12 cellular contexts compared by ENCODE assay signal in the genomic region with DNA sequence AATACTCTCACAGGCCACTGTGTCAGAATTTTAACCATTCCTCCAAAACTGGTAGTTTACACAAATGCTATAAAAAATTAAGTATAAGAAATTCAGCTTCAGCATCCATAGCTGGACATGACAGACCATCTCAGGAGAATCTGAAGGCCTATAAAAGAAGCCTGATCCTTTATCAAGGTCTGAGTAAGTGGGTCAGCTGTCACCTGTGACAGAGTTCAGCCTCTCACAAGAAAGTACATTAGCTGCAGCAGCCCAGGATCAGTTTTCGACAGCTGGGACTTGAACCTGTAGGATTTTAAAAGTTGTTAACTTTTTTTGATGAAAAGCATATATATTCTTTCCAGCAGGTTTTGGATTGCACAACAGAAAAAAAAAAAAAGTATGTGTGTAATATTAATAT.
A peak's percentile ranks its signal among the peaks of the same experiment; 100 is the strongest.
DNase-seq lines count a peak whose midpoint lies in the region; ATAC-seq and TF ChIP-seq lines count a peak whose summit lies in the region.
"Had no signal": no experiment of that assay in that cellular context is flagged by ENCODE, and none has a peak within 500 bp of the region (broad histone marks: within the 10 kb centered on the region; RNA-seq: fewer than 3 reads in every experiment).

No MANE protein-coding gene starts in this region.

- no peak overlapping the region for H3K4me3 ChIP-seq in neural progenitor cell

- no peak for ATAC-seq in left ventricle myocardium superior

- no peak overlapping the region for H3K9ac ChIP-seq in neural progenitor cell

- no peaks in the 10 kb centered on the region for H3K9me3 ChIP-seq in neural progenitor cell (ENCODE audit: low read depth)
- H3K9me3 ChIP-seq: Caco-2 had no signal

- H3K4me3 Mint-ChIP-seq in neural progenitor cell, result no peak overlapping the region
- H3K4me3 Mint-ChIP-seq: CD4-positive, alpha-beta T cell had no signal

- H2AFZ ChIP-seq in neural progenitor cell (replicated peaks), result no peak overlapping the region

- H4K20me1 ChIP-seq in neural progenitor cell (ENCODE audit: low read depth), result no peaks in the 10 kb centered on the region

- no peaks in the 10 kb centered on the region for H3K27me3 ChIP-seq in neural progenitor cell

- no peak overlapping the region for H3K27ac Mint-ChIP-seq in neural progenitor cell
- H3K27ac Mint-ChIP-seq: CD4-positive, alpha-beta T cell had no signal

- peaks cover 22% of the 10 kb centered on the region for H3K4me1 ChIP-seq in neural progenitor cell
- H3K4me1 ChIP-seq: Caco-2 had no signal

- H3K27me3 Mint-ChIP-seq in neural progenitor cell (ENCODE audit: insufficient read depth, low read depth), result no peaks in the 10 kb centered on the region
- H3K27me3 Mint-ChIP-seq: CD4-positive, alpha-beta T cell had no signal

- no peaks in the 10 kb centered on the region for H3K36me3 Mint-ChIP-seq in neural progenitor cell

- H3K4me2 ChIP-seq in neural progenitor cell, result no peak overlapping the region

- DNase-seq in NCI-H524 (lab: John Stamatoyannopoulos, UW) (peak; percentile 0 to 2), NCI-H524 treated with DMSO at 0.1 percent for 48 hours (lab: John Stamatoyannopoulos, UW) (no peak), LHCN-M2 (ENCODE audit: low read depth) (peak; percentile 50), cerebellum (ENCODE audit: low spot score) (no peak), neural progenitor cell (ENCODE audit: low spot score) (no peak), left ventricle myocardium superior (no peak)
- DNase-seq: ACHN; Caco-2; CD4-positive, alpha-beta T cell; H9; IMR-90 had no signal

- peaks cover 11% of the 10 kb centered on the region for H3K4me1 Mint-ChIP-seq in neural progenitor cell

- H3K27ac ChIP-seq in VCaP (peak overlapping the region; percentile 46; the same call in 1 of the 2 replicates), neural progenitor cell (no peak overlapping the region)

- H3K79me2 ChIP-seq in neural progenitor cell (ENCODE audit: low read depth), result peaks cover 46% of the 10 kb centered on the region

- H3K36me3 ChIP-seq in neural progenitor cell, result no peaks in the 10 kb centered on the region

- intact Hi-C loops in left ventricle myocardium superior (cut with micrococcal nuclease), result no loop called here

- TF ChIP-seq CTCF in VCaP (conservative IDR thresholded peaks at IDR 0.05), result no peak
- no peak for TF ChIP-seq CTCF in neural progenitor cell (IDR thresholded peaks at IDR 0.05)

- H3K9me3 Mint-ChIP-seq in neural progenitor cell, result no peaks in the 10 kb centered on the region
- H3K9me3 Mint-ChIP-seq: CD4-positive, alpha-beta T cell; H9 had no signal

- H3F3A ChIP-seq in neural progenitor cell (ENCODE audit: low read depth), result no peaks in the 10 kb centered on the region

Comparison
In these comparisons a context has a peak if more than half of its experiments do, and no peak if none do; other contexts are left out.
1. DNase-seq: peak in NCI-H524 (2 of 2) and LHCN-M2 (single experiment); none in NCI-H524 treated with DMSO at 0.1 percent for 48 hours (single experiment), cerebellum (single experiment), neural progenitor cell (single experiment) and left ventricle myocardium superior (single experiment).